ENCODE assay signal across 1 cellular context in the genomic region with DNA sequence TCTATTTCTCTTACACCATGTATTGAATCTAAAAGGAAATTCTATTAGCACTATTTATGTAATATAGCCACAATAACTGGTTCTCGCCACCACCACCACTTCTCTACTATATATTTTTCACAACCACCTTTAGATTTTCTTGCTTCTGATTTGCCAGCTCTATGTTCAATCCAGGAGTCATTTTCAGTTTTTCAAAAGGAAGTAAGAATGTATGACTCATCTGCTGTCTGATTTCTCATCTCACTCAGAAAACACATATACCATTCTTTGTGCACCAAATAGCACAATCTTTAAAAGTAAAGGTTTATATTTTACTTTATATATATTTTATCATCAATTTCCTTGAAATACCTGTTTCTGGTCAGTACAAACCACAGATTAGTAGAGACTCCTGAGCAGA.
TF ChIP-seq lines count a peak whose summit lies in the region.

No MANE protein-coding gene starts in this region.

TF ChIP-seq in SK-N-SH treated with all-trans-retinoic acid at 6 μM for 48 hours, 23 proteins besides CTCF, POLR2A, EP300 and RAD21 (continued from another document):
- TF ChIP-seq, protein P1, sequence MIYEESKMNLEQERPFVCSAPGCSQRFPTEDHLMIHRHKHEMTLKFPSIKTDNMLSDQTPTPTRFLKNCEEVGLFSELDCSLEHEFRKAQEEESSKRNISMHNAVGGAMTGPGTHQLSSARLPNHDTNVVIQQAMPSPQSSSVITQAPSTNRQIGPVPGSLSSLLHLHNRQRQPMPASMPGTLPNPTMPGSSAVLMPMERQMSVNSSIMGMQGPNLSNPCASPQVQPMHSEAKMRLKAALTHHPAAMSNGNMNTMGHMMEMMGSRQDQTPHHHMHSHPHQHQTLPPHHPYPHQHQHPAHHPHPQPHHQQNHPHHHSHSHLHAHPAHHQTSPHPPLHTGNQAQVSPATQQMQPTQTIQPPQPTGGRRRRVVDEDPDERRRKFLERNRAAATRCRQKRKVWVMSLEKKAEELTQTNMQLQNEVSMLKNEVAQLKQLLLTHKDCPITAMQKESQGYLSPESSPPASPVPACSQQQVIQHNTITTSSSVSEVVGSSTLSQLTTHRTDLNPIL (CRISPR knock-in tag; IDR thresholded peaks at IDR 0.05; ENCODE audit: low read depth) = no peak
- TF ChIP-seq, protein P2, sequence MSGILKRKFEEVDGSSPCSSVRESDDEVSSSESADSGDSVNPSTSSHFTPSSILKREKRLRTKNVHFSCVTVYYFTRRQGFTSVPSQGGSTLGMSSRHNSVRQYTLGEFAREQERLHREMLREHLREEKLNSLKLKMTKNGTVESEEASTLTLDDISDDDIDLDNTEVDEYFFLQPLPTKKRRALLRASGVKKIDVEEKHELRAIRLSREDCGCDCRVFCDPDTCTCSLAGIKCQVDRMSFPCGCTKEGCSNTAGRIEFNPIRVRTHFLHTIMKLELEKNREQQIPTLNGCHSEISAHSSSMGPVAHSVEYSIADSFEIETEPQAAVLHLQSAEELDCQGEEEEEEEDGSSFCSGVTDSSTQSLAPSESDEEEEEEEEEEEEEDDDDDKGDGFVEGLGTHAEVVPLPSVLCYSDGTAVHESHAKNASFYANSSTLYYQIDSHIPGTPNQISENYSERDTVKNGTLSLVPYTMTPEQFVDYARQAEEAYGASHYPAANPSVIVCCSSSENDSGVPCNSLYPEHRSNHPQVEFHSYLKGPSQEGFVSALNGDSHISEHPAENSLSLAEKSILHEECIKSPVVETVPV (CRISPR knock-in tag; IDR thresholded peaks at IDR 0.05) = no peak
- TF ChIP-seq GLIS3 (CRISPR knock-in tag; IDR thresholded peaks at IDR 0.05) = no peak
